ENCODE assay signal across 1 cellular context in genomic region chr1:176540428-176540827, GRCh38.
TF ChIP-seq lines count a peak whose summit lies in the region.

No MANE protein-coding gene starts in this region.

TF ChIP-seq in K562, 482 proteins besides CTCF, POLR2A, EP300 and RAD21 (continued from another document):
- TF ChIP-seq STAT6 (CRISPR knock-in tag; IDR thresholded peaks at IDR 0.05) (no peak), MBD2 (IDR thresholded peaks at IDR 0.05; ENCODE audit: borderline replicate concordance, low read depth) (no peak), ZFP91 (CRISPR knock-in tag; IDR thresholded peaks at IDR 0.05) (no peak), ATF4 (CRISPR knock-in tag; IDR thresholded peaks at IDR 0.05) (no peak), RBM14 (IDR thresholded peaks at IDR 0.05; ENCODE audit: borderline replicate concordance, insufficient read depth, low read depth, low read length) (no peak), DACH1 (IDR thresholded peaks at IDR 0.05; ENCODE audit: partially characterized antibody) (no peak)
- TF ChIP-seq, protein P1, sequence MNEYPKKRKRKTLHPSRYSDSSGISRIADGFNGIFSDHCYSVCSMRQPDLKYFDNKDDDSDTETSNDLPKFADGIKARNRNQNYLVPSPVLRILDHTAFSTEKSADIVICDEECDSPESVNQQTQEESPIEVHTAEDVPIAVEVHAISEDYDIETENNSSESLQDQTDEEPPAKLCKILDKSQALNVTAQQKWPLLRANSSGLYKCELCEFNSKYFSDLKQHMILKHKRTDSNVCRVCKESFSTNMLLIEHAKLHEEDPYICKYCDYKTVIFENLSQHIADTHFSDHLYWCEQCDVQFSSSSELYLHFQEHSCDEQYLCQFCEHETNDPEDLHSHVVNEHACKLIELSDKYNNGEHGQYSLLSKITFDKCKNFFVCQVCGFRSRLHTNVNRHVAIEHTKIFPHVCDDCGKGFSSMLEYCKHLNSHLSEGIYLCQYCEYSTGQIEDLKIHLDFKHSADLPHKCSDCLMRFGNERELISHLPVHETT (CRISPR knock-in tag; conservative IDR thresholded peaks at IDR 0.05 in 1 of 2, IDR thresholded peaks at IDR 0.05 in 1 of 2) = peak in 1 of 2 experiments; percentile 11; a peak in 1 of 4 replicates
